ENCODE assay signal across 18 cellular contexts in genomic region chr20:62539208-62539607, GRCh38.
DNase-seq lines count a peak whose midpoint lies in the region; ATAC-seq and TF ChIP-seq lines count a peak whose summit lies in the region.
"Had no signal": no experiment of that assay in that cellular context is flagged by ENCODE, and none has a peak within 500 bp of the region (broad histone marks: within the 10 kb centered on the region; RNA-seq: fewer than 3 reads in every experiment).

No MANE protein-coding gene starts in this region.

- ATAC-seq in psoas muscle, result no peak
- ATAC-seq in SK-N-SH treated with all-trans-retinoic acid at 6 μM for 48 hours, result no peak

- WGBS in hepatocyte (ENCODE audit: low lambda C conversion rate, missing lambda C conversion rate), result 46% methylated on average over 10 of the region's 11 CpGs
- 21 to 38% (median 35%) methylated on average over 11 of the region's 11 CpGs for WGBS in psoas muscle, 3 donors
- WGBS in mammary epithelial cell (ENCODE audit: low coverage, missing lambda C conversion rate), result 27% methylated on average over 7 of the region's 11 CpGs

- no peak overlapping the region for H3K9ac ChIP-seq in mammary epithelial cell (ENCODE audit: insufficient read depth, low read length)

- H3K36me3 ChIP-seq in hepatocyte (replicated peaks; ENCODE audit: insufficient read depth, low read depth) (no peaks in the 10 kb centered on the region), psoas muscle (ENCODE audit: insufficient read depth in 1 of 2, low read depth in 1 of 2) (no peaks in the 10 kb centered on the region), mammary epithelial cell (ENCODE audit: insufficient read depth, low read length) (no peaks in the 10 kb centered on the region)

- H3K4me1 ChIP-seq in hepatocyte (ENCODE audit: insufficient read depth) (peaks cover 37% of the 10 kb centered on the region), psoas muscle (peaks cover 54% of the 10 kb centered on the region), mammary epithelial cell (ENCODE audit: insufficient read depth, low read length) (no peaks in the 10 kb centered on the region)

- H3K4me2 ChIP-seq in hepatocyte, result peak overlapping the region; percentile 33
- no peak overlapping the region for H3K4me2 ChIP-seq in mammary epithelial cell (ENCODE audit: insufficient read depth, low read depth, low read length)

- H3K27me3 ChIP-seq in hepatocyte, result no peaks in the 10 kb centered on the region
- H3K27me3 ChIP-seq in psoas muscle (ENCODE audit: insufficient read depth in 3 of 3, low read length in 2 of 3), result no peaks in the 10 kb centered on the region
- H3K27me3 ChIP-seq in mammary epithelial cell (ENCODE audit: insufficient read depth, low read length), result peaks cover 15% of the 10 kb centered on the region

- H3K79me2 ChIP-seq in hepatocyte (no peaks in the 10 kb centered on the region), mammary epithelial cell (ENCODE audit: insufficient read depth, low read length) (no peaks in the 10 kb centered on the region)

- peak overlapping the region; percentile 72 for H3K27ac ChIP-seq in hepatocyte
- peak overlapping the region; percentile 97 for H3K27ac ChIP-seq in psoas muscle
- H3K27ac ChIP-seq in mammary epithelial cell (ENCODE audit: insufficient read depth, low read depth, low read length), result no peak overlapping the region

- no peaks in the 10 kb centered on the region for H3K9me2 ChIP-seq in hepatocyte (replicated peaks; ENCODE audit: insufficient read depth)

- H3K9me3 ChIP-seq in hepatocyte (ENCODE audit: low read depth) (no peaks in the 10 kb centered on the region), psoas muscle (no peaks in the 10 kb centered on the region), mammary epithelial cell (replicated peaks; ENCODE audit: insufficient read depth, low read length) (no peaks in the 10 kb centered on the region)

- no peaks in the 10 kb centered on the region for H4K20me1 ChIP-seq in hepatocyte (ENCODE audit: insufficient read depth, poor library complexity, severe bottlenecking)
- no peaks in the 10 kb centered on the region for H4K20me1 ChIP-seq in mammary epithelial cell (ENCODE audit: insufficient read depth, low read length)

- no TSS peak for BruUV-seq in mammary epithelial cell (replicated peaks; lab: Mats Ljungman, UMichigan)

- intact Hi-C loops in psoas muscle (cut with DNase I), result no loop called here
- intact Hi-C loops in mammary epithelial cell (cut with micrococcal nuclease), result no loop called here

- H2AFZ ChIP-seq in hepatocyte (no peak overlapping the region), mammary epithelial cell (ENCODE audit: low read depth, low read length) (no peak overlapping the region)

- dilution Hi-C loops in mammary epithelial cell (cut with HindIII; ENCODE audit: low sequenced_read_pairs), result no loop called here

- DNase-seq in DMS 273 (lab: John Stamatoyannopoulos, UW; ENCODE audit: unreplicated experiment) (peak; percentile 84), NCI-H2171 treated with DMSO at 0.1 percent for 48 hours (lab: John Stamatoyannopoulos, UW) (peak; percentile 87), hepatocyte (ENCODE audit: low spot score) (no peak), psoas muscle (no peak), mammary epithelial cell (no peak), NAMALWA (ENCODE audit: low spot score) (no peak)
- DNase-seq in activated effector memory CD4-positive, alpha-beta T cell treated with Interleukin-2 at 50 U/mL for 16 hours, result no peak
- DNase-seq: C1 segment of cervical spinal cord, DMS153, EL, HCEC 1CT, Karpas-422, MM.1S, NCI-H1105 treated with DMSO at 0.1 percent for 48 hours, NCI-H2029, NCI-H774, SIG-M5 had no signal

- CTCF ChIA-PET in mammary epithelial cell (lab: Charles Lee; ENCODE audit: low non-redundant PET), result interaction anchor here (0.5 kb wide), 1 partner anchor 168 kb away, joined by 5 read pairs; no protein-coding TSS in a partner anchor

- TF ChIP-seq CTCF in hepatocyte (IDR thresholded peaks at IDR 0.05; ENCODE audit: poor library complexity), result no peak
- TF ChIP-seq CTCF in psoas muscle (IDR thresholded peaks at IDR 0.05), result no peak
- TF ChIP-seq CTCF in mammary epithelial cell (conservative IDR thresholded peaks at IDR 0.05 in 1 of 2, IDR thresholded peaks at IDR 0.05 in 1 of 2; ENCODE audit: extremely low read depth in 1 of 2, insufficient read depth in 1 of 2, low read depth in 1 of 2, low read length in 2 of 2), result no peak

- in situ Hi-C loops in mammary epithelial cell (cut with MboI; ENCODE audit: low sequenced_read_pairs in 2 of 2), result no loop called here

- H3K4me3 ChIP-seq in hepatocyte (no peak overlapping the region), psoas muscle (no peak overlapping the region), mammary epithelial cell (replicated peaks in 1 of 3; ENCODE audit: insufficient read depth in 1 of 3, low read depth in 2 of 3, low read length in 3 of 3) (no peak overlapping the region)

TF ChIP-seq in SK-N-SH treated with all-trans-retinoic acid at 6 μM for 48 hours, 23 proteins besides CTCF, POLR2A, EP300 and RAD21:
- TF ChIP-seq CREB5 (CRISPR knock-in tag; IDR thresholded peaks at IDR 0.05; ENCODE audit: low read depth), result no peak
- no peak for TF ChIP-seq CSDC2 (CRISPR knock-in tag; IDR thresholded peaks at IDR 0.05)
- no peak for TF ChIP-seq ARNTL (CRISPR knock-in tag; IDR thresholded peaks at IDR 0.05; ENCODE audit: borderline replicate concordance, low read depth)

Comparison
In these comparisons a context has a peak if more than half of its experiments do, and no peak if none do; other contexts are left out.
1. DNase-seq: peak in DMS 273 (single experiment) and NCI-H2171 treated with DMSO at 0.1 percent for 48 hours (single experiment); none in hepatocyte (single experiment), psoas muscle (0 of 2), mammary epithelial cell (single experiment), activated effector memory CD4-positive, alpha-beta T cell treated with Interleukin-2 at 50 U/mL for 16 hours (single experiment) and NAMALWA (single experiment).